Comparison of ENCODE assay signal across 1 cellular context in the genomic region with DNA sequence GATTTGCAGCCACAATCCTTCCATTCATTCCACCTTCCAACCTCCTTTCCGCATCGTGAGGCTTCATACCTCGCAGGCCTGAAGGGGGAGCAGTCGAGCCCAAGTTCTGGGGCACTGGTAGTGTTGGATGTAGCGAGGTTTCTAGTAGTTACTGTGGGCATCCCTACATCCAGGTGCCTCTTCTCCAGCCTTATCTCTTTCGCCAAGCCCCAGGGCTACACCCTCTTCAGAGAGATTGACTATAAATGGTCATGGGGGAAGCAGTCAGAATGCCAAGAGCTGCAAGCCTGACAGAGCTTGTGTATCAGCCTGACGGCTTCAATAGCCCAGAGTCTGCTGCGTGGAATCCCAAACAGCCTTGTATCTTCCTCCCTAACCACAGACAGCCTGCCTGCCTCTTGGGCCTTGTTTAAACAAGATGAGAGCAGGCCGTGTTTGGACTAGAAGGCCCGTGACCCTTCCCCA.
TF ChIP-seq lines count a peak whose summit lies in the region.

No MANE protein-coding gene starts in this region.

TF ChIP-seq in HCT116, 20 proteins besides CTCF, POLR2A, EP300 and RAD21 (continued from another document):
- TF ChIP-seq, protein P1, sequence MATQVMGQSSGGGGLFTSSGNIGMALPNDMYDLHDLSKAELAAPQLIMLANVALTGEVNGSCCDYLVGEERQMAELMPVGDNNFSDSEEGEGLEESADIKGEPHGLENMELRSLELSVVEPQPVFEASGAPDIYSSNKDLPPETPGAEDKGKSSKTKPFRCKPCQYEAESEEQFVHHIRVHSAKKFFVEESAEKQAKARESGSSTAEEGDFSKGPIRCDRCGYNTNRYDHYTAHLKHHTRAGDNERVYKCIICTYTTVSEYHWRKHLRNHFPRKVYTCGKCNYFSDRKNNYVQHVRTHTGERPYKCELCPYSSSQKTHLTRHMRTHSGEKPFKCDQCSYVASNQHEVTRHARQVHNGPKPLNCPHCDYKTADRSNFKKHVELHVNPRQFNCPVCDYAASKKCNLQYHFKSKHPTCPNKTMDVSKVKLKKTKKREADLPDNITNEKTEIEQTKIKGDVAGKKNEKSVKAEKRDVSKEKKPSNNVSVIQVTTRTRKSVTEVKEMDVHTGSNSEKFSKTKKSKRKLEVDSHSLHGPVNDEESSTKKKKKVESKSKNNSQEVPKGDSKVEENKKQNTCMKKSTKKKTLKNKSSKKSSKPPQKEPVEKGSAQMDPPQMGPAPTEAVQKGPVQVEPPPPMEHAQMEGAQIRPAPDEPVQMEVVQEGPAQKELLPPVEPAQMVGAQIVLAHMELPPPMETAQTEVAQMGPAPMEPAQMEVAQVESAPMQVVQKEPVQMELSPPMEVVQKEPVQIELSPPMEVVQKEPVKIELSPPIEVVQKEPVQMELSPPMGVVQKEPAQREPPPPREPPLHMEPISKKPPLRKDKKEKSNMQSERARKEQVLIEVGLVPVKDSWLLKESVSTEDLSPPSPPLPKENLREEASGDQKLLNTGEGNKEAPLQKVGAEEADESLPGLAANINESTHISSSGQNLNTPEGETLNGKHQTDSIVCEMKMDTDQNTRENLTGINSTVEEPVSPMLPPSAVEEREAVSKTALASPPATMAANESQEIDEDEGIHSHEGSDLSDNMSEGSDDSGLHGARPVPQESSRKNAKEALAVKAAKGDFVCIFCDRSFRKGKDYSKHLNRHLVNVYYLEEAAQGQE (IDR thresholded peaks at IDR 0.05; ENCODE audit: low read depth), result no peak
- no peak for TF ChIP-seq YY1 (IDR thresholded peaks at IDR 0.05; ENCODE audit: extremely low read depth, insufficient replicate concordance, low read depth, low read length)
- no peak for TF ChIP-seq SRF (IDR thresholded peaks at IDR 0.05; ENCODE audit: low read depth)
